In the genomic region with DNA sequence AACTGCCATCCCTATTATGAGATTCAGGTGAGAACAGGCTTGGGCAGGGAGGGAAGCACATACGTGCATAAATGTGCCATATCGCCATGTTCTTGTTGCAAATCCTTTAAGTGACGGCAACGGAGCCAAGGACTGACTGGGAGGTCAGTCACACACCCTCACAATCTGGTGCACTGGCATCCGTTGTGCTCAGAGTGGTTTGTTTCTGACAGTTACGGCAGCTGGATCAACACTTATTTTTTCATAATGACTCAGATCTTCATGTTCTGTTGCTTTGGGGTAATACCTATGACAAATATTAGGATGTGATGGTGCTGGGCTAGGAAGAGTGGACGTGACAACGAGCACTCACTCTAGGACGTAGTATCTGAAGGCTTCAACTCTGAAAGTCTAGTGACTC, we compare ENCODE assay signal across 9 cellular contexts. TPM values are rescaled to one million over a fixed set of nuclear protein-coding genes. Genes with fewer than 3 reads are reported as not detected.
DNase-seq lines count a peak whose midpoint lies in the region; ATAC-seq and TF ChIP-seq lines count a peak whose summit lies in the region.
"Had no signal": no experiment of that assay in that cellular context is flagged by ENCODE, and none has a peak within 500 bp of the region (broad histone marks: within the 10 kb centered on the region; RNA-seq: fewer than 3 reads in every experiment).

No MANE protein-coding gene starts in this region.

- DNase-seq in stimulated activated naive CD4-positive, alpha-beta T cell treated with Interleukin-2 at 50 U/mL for 16 hours (lab: John Stamatoyannopoulos, UW): peak; percentile 20
- DNase-seq in stimulated activated naive CD4-positive, alpha-beta T cell (lab: John Stamatoyannopoulos, UW): no peak
- peak; percentile 54 for DNase-seq in activated CD8-positive, alpha-beta memory T cell treated with anti-CD3 and anti-CD28 coated beads, Interleukin-2, amount 50 U/mL, for 48 hours
- DNase-seq in NCI-H2227 (lab: John Stamatoyannopoulos, UW; ENCODE audit: unreplicated experiment): no peak
- DNase-seq in Right ventricle myocardium inferior (ENCODE audit: missing footprints): no peak
- no peak for DNase-seq in hypothalamus (lab: John Stamatoyannopoulos, UW)
- DNase-seq in endodermal cell: no peak
- DNase-seq: DND-41 had no signal

- intact Hi-C loops in Right ventricle myocardium inferior (cut with DNase I): no loop called here

- H3K27ac Mint-ChIP-seq in endodermal cell: no peak overlapping the region

- H3K4me1 ChIP-seq in endodermal cell (ENCODE audit: control insufficient read depth, insufficient read depth, low read length): no peaks in the 10 kb centered on the region

- no peak overlapping the region for H3K4me3 Mint-ChIP-seq in endodermal cell

- no peak overlapping the region for H3K27ac ChIP-seq in endodermal cell (ENCODE audit: low read depth, low read length)

- H3K4me1 Mint-ChIP-seq in endodermal cell: peaks cover 11% of the 10 kb centered on the region

- H3K27me3 ChIP-seq in endodermal cell (ENCODE audit: control insufficient read depth, insufficient read depth, low read length, poor library complexity, severe bottlenecking): peaks cover 12% of the 10 kb centered on the region

- no peaks in the 10 kb centered on the region for H3K36me3 Mint-ChIP-seq in endodermal cell (ENCODE audit: low read depth)

- H3K9me3 ChIP-seq in endodermal cell (ENCODE audit: control insufficient read depth, low read length): peaks cover 11% of the 10 kb centered on the region

- peak; percentile 92 for ATAC-seq in HG03025 (IDR thresholded peaks at IDR 0.05; ENCODE audit: low FRiP score, unreplicated experiment)
- no peak for ATAC-seq in Right ventricle myocardium inferior

- WGBS in endodermal cell (ENCODE audit: insufficient coverage in 1 of 2, insufficient read length in 1 of 2), 2 experiments: 94 to 96% methylated on average over 5 to 9 of the region's 9 CpGs

- H3K4me3 ChIP-seq in endodermal cell (ENCODE audit: low read length): no peak overlapping the region

- H3K9me3 Mint-ChIP-seq in endodermal cell: peaks cover 9% of the 10 kb centered on the region

- no peaks in the 10 kb centered on the region for H3K36me3 ChIP-seq in endodermal cell (ENCODE audit: control insufficient read depth, insufficient read depth, low read length)

- TF ChIP-seq CTCF in endodermal cell (conservative IDR thresholded peaks at IDR 0.05): no peak

- peaks cover 6% of the 10 kb centered on the region for H3K27me3 Mint-ChIP-seq in endodermal cell (ENCODE audit: insufficient read depth)

- H3K9ac ChIP-seq in endodermal cell (ENCODE audit: extremely low read depth, low read length, poor library complexity, severe bottlenecking): no peak overlapping the region

RNA-seq across cellular contexts. Expression of a gene that starts 56.2 kb away (rescaled TPM):
- total RNA-seq in Right ventricle myocardium inferior (26.6 TPM), endodermal cell (10 to 100 TPM; 42.9 to 52.2 TPM)
- 44.4 TPM for polyA plus RNA-seq in endodermal cell (2013, experiment 1 of 2)
- 42.4 TPM for polyA plus RNA-seq in endodermal cell (2013, experiment 2 of 2)

Comparison
In these comparisons a context has a peak if more than half of its experiments do, and no peak if none do; other contexts are left out.
1. DNase-seq: peak in stimulated activated naive CD4-positive, alpha-beta T cell treated with Interleukin-2 at 50 U/mL for 16 hours (single experiment) and activated CD8-positive, alpha-beta memory T cell treated with anti-CD3 and anti-CD28 coated beads, Interleukin-2, amount 50 U/mL, for 48 hours (single experiment); none in stimulated activated naive CD4-positive, alpha-beta T cell (0 of 6), NCI-H2227 (single experiment), Right ventricle myocardium inferior (single experiment), hypothalamus (0 of 51) and endodermal cell (single experiment).